ENCODE assay signal across 1 cellular context in genomic region chr19:2475018-2475701, GRCh38.
TF ChIP-seq lines count a peak whose summit lies in the region.

No MANE protein-coding gene starts in this region.

TF ChIP-seq in GM12878, 131 proteins besides CTCF, POLR2A, EP300 and RAD21 (continues in another document):
- TF ChIP-seq SUZ12 (IDR thresholded peaks at IDR 0.05; ENCODE audit: unreplicated experiment) = no peak
- TF ChIP-seq DPF2 (IDR thresholded peaks at IDR 0.05) = peak; percentile 35; the same call in 1 of the 2 replicates
- TF ChIP-seq HDAC6 (IDR thresholded peaks at IDR 0.05; ENCODE audit: unreplicated experiment) = no peak
- TF ChIP-seq SMC3 (IDR thresholded peaks at IDR 0.05; ENCODE audit: borderline replicate concordance, low read length) = no peak
- no peak for TF ChIP-seq BRCA1 (IDR thresholded peaks at IDR 0.05; ENCODE audit: low read depth, low read length)
- no peak; the same call in 1 of the 2 replicates for TF ChIP-seq PML (IDR thresholded peaks at IDR 0.05; ENCODE audit: low read length)
- TF ChIP-seq E2F4 (IDR thresholded peaks at IDR 0.05; ENCODE audit: low read depth, low read length) = no peak
- TF ChIP-seq RELA (IDR thresholded peaks at IDR 0.05; ENCODE audit: borderline replicate concordance, partially characterized antibody) = no peak
- peak; percentile 5; the same call in 1 of the 2 replicates for TF ChIP-seq NBN (IDR thresholded peaks at IDR 0.05)
- no peak for TF ChIP-seq BCLAF1 (IDR thresholded peaks at IDR 0.05)
- TF ChIP-seq TCF3 (IDR thresholded peaks at IDR 0.05; ENCODE audit: borderline replicate concordance, insufficient read depth, low read depth, low read length) = peak; percentile 76
- TF ChIP-seq ETV6 (conservative IDR thresholded peaks at IDR 0.05 in 1 of 2, IDR thresholded peaks at IDR 0.05 in 1 of 2; ENCODE audit: borderline replicate concordance in 1 of 2, low read depth in 1 of 2) = no peak
- no peak for TF ChIP-seq SREBF1 (IDR thresholded peaks at IDR 0.05; ENCODE audit: low read length)
- TF ChIP-seq MEF2B (IDR thresholded peaks at IDR 0.05; ENCODE audit: partially characterized antibody, poor library complexity, severe bottlenecking) = peak; percentile 39
- no peak for TF ChIP-seq USF1 (IDR thresholded peaks at IDR 0.05; ENCODE audit: borderline replicate concordance, extremely low read length, insufficient read depth, low read depth, low read length)
- TF ChIP-seq STAT3 (IDR thresholded peaks at IDR 0.05; ENCODE audit: low read depth, low read length) = no peak
- TF ChIP-seq ZNF592 (IDR thresholded peaks at IDR 0.05) = no peak
- TF ChIP-seq PAX5 (IDR thresholded peaks at IDR 0.05; ENCODE audit: borderline replicate concordance, low read depth, low read length) = 0 out of 2 replicates have a peak, but pooled peaks have one; percentile 7
- no peak for TF ChIP-seq NR2C1 (IDR thresholded peaks at IDR 0.05)
- no peak for TF ChIP-seq ZBTB40 (IDR thresholded peaks at IDR 0.05; ENCODE audit: borderline replicate concordance)
- TF ChIP-seq ASH2L (IDR thresholded peaks at IDR 0.05; ENCODE audit: borderline replicate concordance, low read depth) = no peak
- TF ChIP-seq RBBP5 (conservative IDR thresholded peaks at IDR 0.05) = no peak
- no peak for TF ChIP-seq ZNF24 (IDR thresholded peaks at IDR 0.05)
- no peak for TF ChIP-seq NFYA (IDR thresholded peaks at IDR 0.05; ENCODE audit: borderline replicate concordance, low read depth, low read length)
- TF ChIP-seq STAT1 (conservative IDR thresholded peaks at IDR 0.05) = no peak
- TF ChIP-seq ESRRA (IDR thresholded peaks at IDR 0.05; ENCODE audit: low read length) = no peak
- TF ChIP-seq BCL3 (IDR thresholded peaks at IDR 0.05; ENCODE audit: borderline replicate concordance, insufficient read depth, low read depth, low read length, poor library complexity, severe bottlenecking) = no peak
- no peak for TF ChIP-seq JUNB (IDR thresholded peaks at IDR 0.05)
- no peak for TF ChIP-seq BMI1 (IDR thresholded peaks at IDR 0.05; ENCODE audit: borderline replicate concordance)
- peak; percentile 41 for TF ChIP-seq IKZF1 (conservative IDR thresholded peaks at IDR 0.05)
- TF ChIP-seq SUPT20H (IDR thresholded peaks at IDR 0.05; ENCODE audit: borderline replicate concordance, control insufficient read depth, low read depth, low read length) = no peak
- TF ChIP-seq BCL11A (IDR thresholded peaks at IDR 0.05; ENCODE audit: low read depth, low read length) = no peak
- no peak for TF ChIP-seq E4F1 (IDR thresholded peaks at IDR 0.05; ENCODE audit: borderline replicate concordance, partially characterized antibody)
- no peak for TF ChIP-seq ZBTB33 (IDR thresholded peaks at IDR 0.05)
- no peak for TF ChIP-seq MYC (IDR thresholded peaks at IDR 0.05; ENCODE audit: insufficient read depth, insufficient read length, insufficient replicate concordance, low read length, severe bottlenecking)
- no peak for TF ChIP-seq CHD4 (IDR thresholded peaks at IDR 0.05)
- TF ChIP-seq NRF1 (conservative IDR thresholded peaks at IDR 0.05; ENCODE audit: low read depth, low read length) = no peak
- peak; percentile 75 to 83 for TF ChIP-seq BHLHE40 (IDR thresholded peaks at IDR 0.05; ENCODE audit: borderline replicate concordance in 1 of 2, low read depth in 2 of 2, low read length in 1 of 2)
- TF ChIP-seq NKRF (conservative IDR thresholded peaks at IDR 0.05) = peak; percentile 91
- TF ChIP-seq GABPA (IDR thresholded peaks at IDR 0.05; ENCODE audit: low read depth) = no peak
- peak; percentile 52 for TF ChIP-seq NR2F1 (conservative IDR thresholded peaks at IDR 0.05)
